Comparison of ENCODE assay signal across 30 cellular contexts in the genomic region with DNA sequence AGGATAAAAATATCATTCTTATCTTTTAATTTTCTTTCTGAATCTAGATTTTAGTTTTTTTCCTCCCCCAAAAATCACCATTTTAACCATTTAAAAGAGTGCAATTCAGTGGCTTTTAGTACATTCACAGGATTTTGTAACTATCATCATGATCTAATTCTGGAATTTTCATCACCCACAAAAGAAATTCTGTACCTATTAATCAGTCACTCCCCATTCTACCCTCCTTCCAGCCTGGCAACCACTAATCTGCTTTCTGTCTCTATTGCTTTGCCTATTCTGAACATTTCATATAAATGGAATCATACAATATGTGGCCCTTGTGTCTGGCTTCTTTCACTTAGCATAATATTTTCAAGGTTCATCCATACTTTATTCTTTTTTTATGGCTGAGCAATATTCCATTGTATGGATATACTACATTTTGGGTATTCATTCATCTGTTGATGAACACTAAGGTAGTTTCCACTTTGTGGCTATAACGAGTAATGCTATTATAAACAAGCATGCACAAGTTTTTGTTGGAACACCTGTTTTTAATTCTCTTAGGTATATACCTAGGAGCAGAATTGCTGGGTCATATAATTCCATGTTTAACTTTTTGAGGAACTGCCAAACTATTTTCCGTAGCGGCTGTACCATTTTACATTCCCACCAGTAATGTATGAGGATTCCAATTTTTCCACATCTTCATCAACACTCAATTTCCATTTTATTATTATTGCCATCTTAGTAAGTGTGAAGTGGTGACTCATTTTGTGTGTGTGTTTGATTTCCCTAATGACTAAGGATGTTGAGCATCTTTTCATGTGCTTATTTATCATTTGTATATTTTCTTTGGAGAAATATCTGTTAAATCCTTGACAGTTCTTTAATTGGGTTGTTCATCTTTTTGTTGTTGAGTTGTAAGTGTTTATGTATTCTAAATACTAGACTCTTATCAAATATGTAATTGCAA.
DNase-seq lines count a peak whose midpoint lies in the region; ATAC-seq and TF ChIP-seq lines count a peak whose summit lies in the region.
"Had no signal": no experiment of that assay in that cellular context is flagged by ENCODE, and none has a peak within 500 bp of the region (broad histone marks: within the 10 kb centered on the region; RNA-seq: fewer than 3 reads in every experiment).

No MANE protein-coding gene starts in this region.

- TF ChIP-seq EP300 in sigmoid colon (IDR thresholded peaks at IDR 0.05) = no peak

- no peaks in the 10 kb centered on the region for H3K79me1 ChIP-seq in IMR-90 (ENCODE audit: low read depth in 1 of 2, low read length in 2 of 2)

- in situ Hi-C loops in IMR-90 (cut with MboI; ENCODE audit: low sequenced_read_pairs) (loop anchor here (10.0 kb wide), 1 partner anchor 376 kb away; the partner anchor contains the start of gene ADAMTS6), mammary epithelial cell (cut with MboI; ENCODE audit: low sequenced_read_pairs in 2 of 2) (no loop called here)

- CTCF ChIA-PET in IMR-90 (lab: Yijun Ruan, JAX) (no interaction called here), mammary epithelial cell (lab: Charles Lee; ENCODE audit: low non-redundant PET) (no interaction called here)
- CTCF ChIA-PET in CD8-positive, alpha-beta T cell (lab: Charles Lee) = no interaction called here

- no peak overlapping the region for H2AK9ac ChIP-seq in IMR-90 (replicated peaks; ENCODE audit: low read depth, low read length, poor library complexity)

- no peak overlapping the region for H2BK20ac ChIP-seq in IMR-90 (ENCODE audit: low read depth, low read length)

- WGBS in IMR-90 (ENCODE audit: extremely low coverage in 2 of 2, insufficient read length in 1 of 2), 2 experiments = no CpG with 5 or more reads among the region's 3 CpGs
- 63% methylated on average over 3 of the region's 3 CpGs for WGBS in mammary epithelial cell (ENCODE audit: low coverage, missing lambda C conversion rate)
- 68 to 77% methylated on average over 3 of the region's 3 CpGs for WGBS in sigmoid colon, 2 donors

- H3K23ac ChIP-seq in IMR-90 (ENCODE audit: low read depth, low read length) = no peak overlapping the region

- H2BK15ac ChIP-seq in IMR-90 (ENCODE audit: low read depth, low read length) = no peak overlapping the region

- H3K36me3 Mint-ChIP-seq in CD8-positive, alpha-beta T cell = no peaks in the 10 kb centered on the region
- H3K36me3 Mint-ChIP-seq: stimulated activated effector memory CD8-positive, alpha-beta T cell treated with anti-CD3 and anti-CD28 coated beads, Interleukin-12 subunit alpha, Interleukin-12 subunit beta, amount 100 ng/mL, for 72 hours had no signal

- DNase-seq in AG10803 (ENCODE audit: low read depth) (peak; percentile 69), IMR-90 (peak; percentile 21), mammary epithelial cell (peak; percentile 76), kidney glomerular epithelial cell (lab: John Stamatoyannopoulos, UW) (peak; percentile 38), GDM1 (lab: John Stamatoyannopoulos, UW) (no peak), sigmoid colon (no peak)
- DNase-seq in CD8-positive, alpha-beta T cell = no peak
- DNase-seq: activated CD4-positive, alpha-beta T cell treated with anti-CD3 and anti-CD28 coated beads for 1 hour; activated gamma-delta T cell treated with Interleukin-2 at 50 U/mL for 16 hours; activated naive CD8-positive, alpha-beta T cell treated with anti-CD3 and anti-CD28 coated beads, Interleukin-2, amount 50 U/mL, for 24 hours; activated T-cell treated with anti-CD3 and anti-CD28 coated beads, Interleukin-2, amount 50 U/mL, for 24 hours; Caco-2; cortex of kidney; glutamatergic neuron; left colon; mesenchymal stem cell; MV-4-11; NCI-H1694; NCI-H2171; NCI-H524 treated with DMSO at 0.1 percent for 48 hours; NK-92 treated with Interleukin-12 subunit alpha and Interleukin-12 subunit beta, amount 100 ng/mL, for 24 hours; occipital lobe; spleen; stimulated activated CD4-positive, alpha-beta T cell treated with anti-CD3 and anti-CD28 coated beads, Interleukin-2, amount 100 ng/mL, for 48 hours; upper lobe of right lung had no signal

- H3K79me2 ChIP-seq in mammary epithelial cell (ENCODE audit: insufficient read depth, low read length) = no peaks in the 10 kb centered on the region

- POLR2A ChIA-PET in IMR-90 (lab: Charles Lee; ENCODE audit: unreplicated experiment) = no interaction called here
- POLR2A ChIA-PET in CD8-positive, alpha-beta T cell (lab: Charles Lee) = no interaction called here

- intact Hi-C loops in IMR-90 (cut with micrococcal nuclease) = no loop called here
- intact Hi-C loops in mammary epithelial cell (cut with micrococcal nuclease) = loop anchor here (10.0 kb wide), 1 partner anchor 294 kb away; no protein-coding TSS in a partner anchor
- intact Hi-C loops in sigmoid colon (cut with DNase I) = loop anchor here (10.0 kb wide), 1 partner anchor 294 kb away; no protein-coding TSS in a partner anchor
- intact Hi-C loops in CD8-positive, alpha-beta T cell (cut with DNase I, micrococcal nuclease) = loop anchor here (10.0 kb wide), 2 partner anchors 294 to 606 kb away; no protein-coding TSS in a partner anchor

- H3K27me3 ChIP-seq in IMR-90 (ENCODE audit: control insufficient read depth, insufficient read depth, low read length) (no peaks in the 10 kb centered on the region), mammary epithelial cell (ENCODE audit: insufficient read depth, low read length) (no peaks in the 10 kb centered on the region), sigmoid colon (no peaks in the 10 kb centered on the region)
- H3K27me3 ChIP-seq in CD8-positive, alpha-beta T cell (ENCODE audit: insufficient read depth, low read length) = no peaks in the 10 kb centered on the region
- H3K27me3 ChIP-seq: spleen, upper lobe of right lung had no signal

- H3K9me3 ChIP-seq in IMR-90 (ENCODE audit: control insufficient read depth, insufficient read depth, low read length) = no peaks in the 10 kb centered on the region
- no peaks in the 10 kb centered on the region for H3K9me3 ChIP-seq in mammary epithelial cell (replicated peaks; ENCODE audit: insufficient read depth, low read length)
- no peaks in the 10 kb centered on the region for H3K9me3 ChIP-seq in sigmoid colon
- H3K9me3 ChIP-seq in CD8-positive, alpha-beta T cell (ENCODE audit: low read length) = no peaks in the 10 kb centered on the region
- H3K9me3 ChIP-seq: BLaER1 treated with 17β-estradiol and CSF1 and Interleukin-3, amounts not matched to agents 10 nM and 100 nM; Caco-2; HAP-1; spleen; upper lobe of right lung had no signal

- H3K4ac ChIP-seq in IMR-90 (ENCODE audit: low read depth, low read length) = no peak overlapping the region

- H2AFZ ChIP-seq in IMR-90 (replicated peaks; ENCODE audit: low read length, poor library complexity) = no peak overlapping the region
- no peak overlapping the region for H2AFZ ChIP-seq in mammary epithelial cell (ENCODE audit: low read depth, low read length)

- H3K9ac ChIP-seq in IMR-90 (ENCODE audit: low read depth, low read length) (no peak overlapping the region), mammary epithelial cell (ENCODE audit: insufficient read depth, low read length) (no peak overlapping the region)
- H3K9ac ChIP-seq: BLaER1 treated with 17β-estradiol and CSF1 and Interleukin-3, amounts not matched to agents 10 nM and 100 nM had no signal

- BruUV-seq in IMR-90 (replicated peaks; lab: Mats Ljungman, UMichigan) (no TSS peak), mammary epithelial cell (replicated peaks; lab: Mats Ljungman, UMichigan) (TSS peak; percentile 93)

- H3K36me3 ChIP-seq in IMR-90 (ENCODE audit: control insufficient read depth, insufficient read depth, low read length) (no peaks in the 10 kb centered on the region), mammary epithelial cell (ENCODE audit: insufficient read depth, low read length) (no peaks in the 10 kb centered on the region), sigmoid colon (no peaks in the 10 kb centered on the region)
- H3K36me3 ChIP-seq in CD8-positive, alpha-beta T cell (ENCODE audit: insufficient read depth, low read length) = no peaks in the 10 kb centered on the region
- H3K36me3 ChIP-seq: BLaER1 treated with 17β-estradiol and CSF1 and Interleukin-3, amounts not matched to agents 10 nM and 100 nM; HAP-1; spleen; upper lobe of right lung had no signal

- H3K27ac ChIP-seq in IMR-90 (ENCODE audit: insufficient read depth, low read length) = no peak overlapping the region
- peak overlapping the region; percentile 72 for H3K27ac ChIP-seq in mammary epithelial cell (ENCODE audit: insufficient read depth, low read depth, low read length)
- H3K27ac ChIP-seq in sigmoid colon = no peak overlapping the region
- H3K27ac ChIP-seq in CD8-positive, alpha-beta T cell (ENCODE audit: low read depth, low read length) = no peak overlapping the region
- H3K27ac ChIP-seq: BLaER1 treated with 17β-estradiol and CSF1 and Interleukin-3, amounts not matched to agents 10 nM and 100 nM; spleen; upper lobe of right lung had no signal

- no peak overlapping the region for H3K14ac ChIP-seq in IMR-90 (replicated peaks; ENCODE audit: low read depth, low read length)

- no peak for ATAC-seq in IMR-90 (ENCODE audit: low read depth)
- ATAC-seq in CD8-positive, alpha-beta T cell = no peak
- no peak for ATAC-seq in GM18909 (IDR thresholded peaks at IDR 0.05; ENCODE audit: poor library complexity, unreplicated experiment)
- ATAC-seq: activated naive CD8-positive, alpha-beta T cell treated with anti-CD3 and anti-CD28 coated beads, Interleukin-2, amount 50 U/mL, for 24 hours; K562; left colon; stimulated activated effector memory CD8-positive, alpha-beta T cell treated with anti-CD3 and anti-CD28 coated beads, Interleukin-12 subunit alpha, Interleukin-12 subunit beta, amount 100 ng/mL, for 72 hours; upper lobe of right lung had no signal

- no peak for TF ChIP-seq RAD21 in IMR-90 (IDR thresholded peaks at IDR 0.05; ENCODE audit: low read length)

- H3K4me2 ChIP-seq in IMR-90 (ENCODE audit: low read depth, low read length) (no peak overlapping the region), mammary epithelial cell (ENCODE audit: insufficient read depth, low read depth, low read length) (no peak overlapping the region)
- H3K4me2 ChIP-seq: BLaER1 treated with 17β-estradiol and CSF1 and Interleukin-3, amounts not matched to agents 10 nM and 100 nM had no signal

- H4K5ac ChIP-seq in IMR-90 (ENCODE audit: low read depth, low read length) = no peak overlapping the region

- no peak overlapping the region for H2AK5ac ChIP-seq in IMR-90 (ENCODE audit: low read depth, low read length)

- H3K4me1 Mint-ChIP-seq in CD8-positive, alpha-beta T cell (ENCODE audit: low read depth) = peaks cover 15% of the 10 kb centered on the region

- H3K4me1 ChIP-seq in IMR-90 (ENCODE audit: control insufficient read depth, insufficient read depth, low read length) (peaks cover under 1% of the 10 kb centered on the region), mammary epithelial cell (ENCODE audit: insufficient read depth, low read length) (peaks cover 11% of the 10 kb centered on the region), sigmoid colon (no peaks in the 10 kb centered on the region)
- peaks cover 14% of the 10 kb centered on the region for H3K4me1 ChIP-seq in CD8-positive, alpha-beta T cell (ENCODE audit: insufficient read depth, low read length)
- H3K4me1 ChIP-seq: Caco-2, HAP-1, upper lobe of right lung had no signal

- no peak overlapping the region for H4K8ac ChIP-seq in IMR-90 (ENCODE audit: low read depth in 2 of 2, low read length in 2 of 2)

- TF ChIP-seq POLR2A in IMR-90 (IDR thresholded peaks at IDR 0.05; ENCODE audit: low read depth, low read length) (no peak), sigmoid colon (IDR thresholded peaks at IDR 0.05) (no peak)

- no peak overlapping the region for H3K18ac ChIP-seq in IMR-90 (ENCODE audit: low read depth, low read length)

- no peak overlapping the region for H3K4me3 Mint-ChIP-seq in CD8-positive, alpha-beta T cell
- H3K4me3 Mint-ChIP-seq: activated naive CD8-positive, alpha-beta T cell treated with anti-CD3 and anti-CD28 coated beads, Interleukin-2, amount 50 U/mL, for 24 hours; activated T-cell treated with anti-CD3 and anti-CD28 coated beads, Interleukin-2, amount 50 U/mL, for 24 hours; stimulated activated effector memory CD8-positive, alpha-beta T cell treated with anti-CD3 and anti-CD28 coated beads, Interleukin-12 subunit alpha, Interleukin-12 subunit beta, amount 100 ng/mL, for 72 hours had no signal

- H3K27ac Mint-ChIP-seq in CD8-positive, alpha-beta T cell = no peak overlapping the region
- H3K27ac Mint-ChIP-seq: activated naive CD8-positive, alpha-beta T cell treated with anti-CD3 and anti-CD28 coated beads, Interleukin-2, amount 50 U/mL, for 24 hours; activated T-cell treated with anti-CD3 and anti-CD28 coated beads, Interleukin-2, amount 50 U/mL, for 24 hours; stimulated activated effector memory CD8-positive, alpha-beta T cell treated with anti-CD3 and anti-CD28 coated beads, Interleukin-12 subunit alpha, Interleukin-12 subunit beta, amount 100 ng/mL, for 72 hours had no signal

- H3K4me3 ChIP-seq in AG10803 (ENCODE audit: low read length) = no peak overlapping the region
- no peak overlapping the region for H3K4me3 ChIP-seq in IMR-90 (ENCODE audit: insufficient read depth, low read depth, low read length)
- H3K4me3 ChIP-seq in mammary epithelial cell (replicated peaks in 1 of 3; ENCODE audit: insufficient read depth in 1 of 3, low read depth in 2 of 3, low read length in 3 of 3) = no peak overlapping the region
- no peak overlapping the region for H3K4me3 ChIP-seq in sigmoid colon
- H3K4me3 ChIP-seq in CD8-positive, alpha-beta T cell (ENCODE audit: low read depth, low read length) = no peak overlapping the region
- H3K4me3 ChIP-seq: BLaER1 treated with 17β-estradiol and CSF1 and Interleukin-3, amounts not matched to agents 10 nM and 100 nM; HAP-1; K562; spleen; upper lobe of right lung had no signal

- no peak overlapping the region for H4K91ac ChIP-seq in IMR-90 (ENCODE audit: insufficient read depth, low read depth, low read length)

- no peak overlapping the region for H2BK5ac ChIP-seq in IMR-90 (ENCODE audit: low read depth, low read length, poor library complexity, severe bottlenecking)

- dilution Hi-C loops in IMR-90 (cut with HindIII; ENCODE audit: low sequenced_read_pairs, unreplicated experiment) = no loop called here
- dilution Hi-C loops in mammary epithelial cell (cut with HindIII; ENCODE audit: low sequenced_read_pairs) = no loop called here

- H3K9me1 ChIP-seq in IMR-90 (ENCODE audit: insufficient read depth, low read length) = peaks cover under 1% of the 10 kb centered on the region; the same call in 1 of the 2 replicates

- no peaks in the 10 kb centered on the region for H4K20me1 ChIP-seq in IMR-90 (ENCODE audit: insufficient read depth, low read length)
- no peaks in the 10 kb centered on the region for H4K20me1 ChIP-seq in mammary epithelial cell (ENCODE audit: insufficient read depth, low read length)
- H4K20me1 ChIP-seq: BLaER1 treated with 17β-estradiol and CSF1 and Interleukin-3, amounts not matched to agents 10 nM and 100 nM had no signal

- TF ChIP-seq CTCF in AG10803 (conservative IDR thresholded peaks at IDR 0.05; ENCODE audit: low read length) = no peak
- TF ChIP-seq CTCF in IMR-90 (conservative IDR thresholded peaks at IDR 0.05; ENCODE audit: low read depth, low read length) = no peak
- TF ChIP-seq CTCF in mammary epithelial cell (conservative IDR thresholded peaks at IDR 0.05 in 1 of 2, IDR thresholded peaks at IDR 0.05 in 1 of 2; ENCODE audit: extremely low read depth in 1 of 2, insufficient read depth in 1 of 2, low read depth in 1 of 2, low read length in 2 of 2) = no peak
- no peak for TF ChIP-seq CTCF in sigmoid colon (IDR thresholded peaks at IDR 0.05)
- no peak for TF ChIP-seq CTCF in CD8-positive, alpha-beta T cell (IDR thresholded peaks at IDR 0.05)

- no peak overlapping the region for H3K56ac ChIP-seq in IMR-90 (ENCODE audit: extremely low read depth, insufficient read depth, low read length)

- no peaks in the 10 kb centered on the region for H3K9me3 Mint-ChIP-seq in CD8-positive, alpha-beta T cell
- H3K9me3 Mint-ChIP-seq: activated naive CD8-positive, alpha-beta T cell treated with anti-CD3 and anti-CD28 coated beads, Interleukin-2, amount 50 U/mL, for 24 hours; activated T-cell treated with anti-CD3 and anti-CD28 coated beads, Interleukin-2, amount 50 U/mL, for 24 hours; stimulated activated effector memory CD8-positive, alpha-beta T cell treated with anti-CD3 and anti-CD28 coated beads, Interleukin-12 subunit alpha, Interleukin-12 subunit beta, amount 100 ng/mL, for 72 hours had no signal

- no peak overlapping the region for H2BK120ac ChIP-seq in IMR-90 (ENCODE audit: low read depth, low read length)

- no peaks in the 10 kb centered on the region for H3K27me3 Mint-ChIP-seq in CD8-positive, alpha-beta T cell (ENCODE audit: low read depth)
- H3K27me3 Mint-ChIP-seq: activated naive CD8-positive, alpha-beta T cell treated with anti-CD3 and anti-CD28 coated beads, Interleukin-2, amount 50 U/mL, for 24 hours had no signal

Comparison
In these comparisons a context has a peak if more than half of its experiments do, and no peak if none do; other contexts are left out.
1. DNase-seq: peak in AG10803 (single experiment), IMR-90 (single experiment), mammary epithelial cell (single experiment) and kidney glomerular epithelial cell (single experiment); none in GDM1 (single experiment), sigmoid colon (single experiment) and CD8-positive, alpha-beta T cell (0 of 7).